ENCODE assay signal across 8 cellular contexts in the genomic region with DNA sequence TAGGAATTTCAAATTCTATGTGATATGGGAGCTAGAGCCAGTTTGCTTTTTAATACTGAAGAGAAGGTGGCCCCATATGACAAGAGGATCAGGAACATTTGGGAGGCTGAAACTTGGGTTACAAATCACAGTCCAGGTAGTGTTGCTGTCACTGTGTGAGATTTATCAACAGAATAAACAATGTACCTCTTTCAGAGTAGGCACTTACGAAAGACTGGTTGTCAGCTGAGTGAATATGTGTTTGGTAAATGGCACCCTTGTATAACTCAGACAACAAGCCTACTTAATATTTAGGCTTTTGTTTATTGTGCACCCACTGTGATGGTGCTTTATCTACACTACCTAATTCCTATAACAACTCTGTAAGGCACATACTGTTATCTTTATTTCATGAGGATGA. TPM values are rescaled to one million over a fixed set of nuclear protein-coding genes. Genes with fewer than 3 reads are reported as not detected.
"Had no signal": no experiment of that assay in that cellular context is flagged by ENCODE, and none has a peak within 500 bp of the region (broad histone marks: within the 10 kb centered on the region; RNA-seq: fewer than 3 reads in every experiment).

No MANE protein-coding gene starts in this region.

- H3K4me3 ChIP-seq: GM23248, K562 had no signal

- H2AFZ ChIP-seq: GM23248 had no signal

- H3K27ac Mint-ChIP-seq: H9 had no signal

- H3K27ac ChIP-seq: GM23248, HL-60 had no signal

- ATAC-seq: K562 had no signal

- DNase-seq: H9, HCEC 1CT, IMR-90 had no signal

- H3K4me3 Mint-ChIP-seq: H9 had no signal

RNA-seq across cellular contexts. Expression of gene HAO2, which starts 7.4 kb away (rescaled TPM):
- total RNA-seq: GM23248, H1, HT1080, IMR-90, K562 had no signal
- polyA plus RNA-seq: GM23248, H1, IMR-90, K562 had no signal

RNA-seq across cellular contexts. Expression of gene HSD3B2, which starts 53.7 kb away (rescaled TPM):
- total RNA-seq: GM23248, H1, H9, HT1080, IMR-90 had no signal
- polyA plus RNA-seq: GM23248, H1, IMR-90, K562 had no signal
